In genomic region chr19:7596191-7596937, GRCh38 we compare ENCODE assay signal across 7 cellular contexts. TPM values are rescaled to one million over a fixed set of nuclear protein-coding genes. Genes with fewer than 3 reads are reported as not detected.
DNase-seq lines count a peak whose midpoint lies in the region; ATAC-seq and TF ChIP-seq lines count a peak whose summit lies in the region.

No MANE protein-coding gene starts in this region.

- H3K27ac ChIP-seq in esophagus (ENCODE audit: low read depth in 2 of 2, low read length in 1 of 2) (peak overlapping the region; percentile 22 to 66), prostate gland (peak overlapping the region; percentile 62 to 78)

- intact Hi-C loops in prostate gland (cut with DNase I): no loop called here

- H3K9me3 ChIP-seq in esophagus (ENCODE audit: control insufficient read depth in 2 of 2, insufficient read depth in 1 of 2, low read depth in 1 of 2, low read length in 1 of 2): no peaks in the 10 kb centered on the region
- H3K9me3 ChIP-seq in prostate gland: no peaks in the 10 kb centered on the region

- no peaks in the 10 kb centered on the region for H3K27me3 ChIP-seq in esophagus (ENCODE audit: control insufficient read depth in 1 of 2, insufficient read depth in 2 of 2, low read length in 2 of 2)
- no peaks in the 10 kb centered on the region for H3K27me3 ChIP-seq in prostate gland (replicated peaks; ENCODE audit: insufficient read depth)

- no peaks in the 10 kb centered on the region for H3K36me3 ChIP-seq in esophagus (ENCODE audit: control insufficient read depth in 2 of 2, insufficient read depth in 2 of 2, low read length in 1 of 2)
- no peaks in the 10 kb centered on the region for H3K36me3 ChIP-seq in prostate gland

- WGBS in esophagus, 2 donors: 2 to 5% methylated on average over 38 to 72 of the region's 72 CpGs
- 2% methylated on average over 54 of the region's 72 CpGs for WGBS in prostate gland

- H3K4me1 ChIP-seq in esophagus (ENCODE audit: control insufficient read depth in 2 of 2, insufficient read depth in 2 of 2, low read length in 1 of 2) (peaks cover 0 to 2% of the 10 kb centered on the region in 2 donors), prostate gland (replicated peaks) (no peaks in the 10 kb centered on the region)

- no peak for TF ChIP-seq POLR2A in prostate gland (IDR thresholded peaks at IDR 0.05)

- ATAC-seq in GM18909 (IDR thresholded peaks at IDR 0.05; ENCODE audit: poor library complexity, unreplicated experiment): no peak
- no peak for ATAC-seq in GM19035 (IDR thresholded peaks at IDR 0.05; ENCODE audit: unreplicated experiment)
- no peak for ATAC-seq in HG03439 (IDR thresholded peaks at IDR 0.05; ENCODE audit: unreplicated experiment)

- TF ChIP-seq CTCF in GM12875 (IDR thresholded peaks at IDR 0.05; ENCODE audit: borderline replicate concordance, insufficient read depth, low read depth, low read length) (no peak), prostate gland (IDR thresholded peaks at IDR 0.05) (no peak)

- DNase-seq in NCI-H69 (lab: John Stamatoyannopoulos, UW) (peak; percentile 47), prostate gland (ENCODE audit: low spot score) (no peak)

- H3K4me3 ChIP-seq in GM12875 (ENCODE audit: low read depth, low read length): peak overlapping the region; percentile 41
- peak overlapping the region; percentile 55 to 67 for H3K4me3 ChIP-seq in esophagus (ENCODE audit: low read depth in 1 of 2, low read length in 2 of 2)
- peak overlapping the region; percentile 41 to 64 for H3K4me3 ChIP-seq in prostate gland

RNA-seq across cellular contexts. Expression of gene CAMSAP3, which starts 0.7 kb away (rescaled TPM):
- 10 to 100 TPM; 24.3 to 40.9 TPM for polyA plus RNA-seq in esophagus
- 10 to 100 TPM; 40.4 to 90.9 TPM for total RNA-seq in prostate gland

RNA-seq across cellular contexts. Expression of gene XAB2, which starts 33.0 kb away (rescaled TPM):
- polyA plus RNA-seq in esophagus: 10 to 100 TPM; 26.9 to 28.1 TPM
- 100 to 1,000 TPM in 1 of 2 donors, 10 to 100 TPM in 1; 53.6 to 115 TPM for total RNA-seq in prostate gland

RNA-seq across cellular contexts. Expression of gene PET100, which starts 33.2 kb away (rescaled TPM):
- 100 to 1,000 TPM in 1 of 2 donors, 10 to 100 TPM in 1; 81.3 to 234 TPM for polyA plus RNA-seq in esophagus
- total RNA-seq in prostate gland: 10 to 100 TPM in 1 of 2 donors, 1 to 10 TPM in 1; 7.7 to 60.4 TPM

RNA-seq across cellular contexts. Expression of gene PCP2, which starts 37.2 kb away (rescaled TPM):
- 1 to 10 TPM in 1 of 2 donors, under 1 TPM in 1; 0.58 to 1.3 TPM for polyA plus RNA-seq in esophagus
- total RNA-seq in prostate gland: 10 to 100 TPM in 1 of 2 donors, 1 to 10 TPM in 1; 1.8 to 10.2 TPM

RNA-seq across cellular contexts. Expression of gene STXBP2, which starts 40.5 kb away (rescaled TPM):
- 10 to 100 TPM; 73.2 to 88.7 TPM for polyA plus RNA-seq in esophagus
- total RNA-seq in prostate gland: 100 to 1,000 TPM in 1 of 2 donors, 10 to 100 TPM in 1; 83.1 to 128 TPM
